Comparison of ENCODE assay signal across 25 cellular contexts in the genomic region with DNA sequence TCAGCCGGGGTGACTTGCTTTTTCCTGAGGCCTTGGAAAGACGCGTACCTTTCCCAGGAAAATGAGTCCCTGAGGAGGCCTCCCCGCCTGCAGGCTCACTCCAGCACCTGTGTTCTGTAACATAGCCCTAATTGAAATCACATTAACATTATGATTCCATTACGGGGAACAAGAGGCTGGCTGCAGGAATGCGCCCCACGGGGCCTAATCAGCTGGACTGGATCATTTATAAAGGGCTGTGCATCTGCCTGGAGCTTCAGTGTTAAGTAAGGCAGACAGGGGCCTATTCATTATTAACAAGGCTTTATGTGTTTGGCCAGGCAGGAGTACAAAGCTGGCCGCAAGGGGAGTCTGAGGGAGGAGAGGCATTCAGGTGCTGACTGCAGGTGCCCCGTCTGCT. TPM values are rescaled to one million over a fixed set of nuclear protein-coding genes. Genes with fewer than 3 reads are reported as not detected.
DNase-seq lines count a peak whose midpoint lies in the region; ATAC-seq and TF ChIP-seq lines count a peak whose summit lies in the region.
"Had no signal": no experiment of that assay in that cellular context is flagged by ENCODE, and none has a peak within 500 bp of the region (broad histone marks: within the 10 kb centered on the region; RNA-seq: fewer than 3 reads in every experiment).

No MANE protein-coding gene starts in this region.

- H2AFZ ChIP-seq in neural progenitor cell (replicated peaks), result peak overlapping the region; percentile 26

- no peak for DNase-seq in CD4-positive, CD25-positive, alpha-beta regulatory T cell
- DNase-seq in NCI-H146 treated with DMSO at 0.1 percent for 48 hours (lab: John Stamatoyannopoulos, UW; ENCODE audit: unreplicated experiment) (peak; percentile 17), SK-N-DZ (ENCODE audit: low spot score) (peak; percentile 75), neural progenitor cell (ENCODE audit: low spot score) (peak; percentile 55), left cardiac atrium (no peak)
- DNase-seq: BE2C; Caco-2; CD4-positive, alpha-beta T cell; DMS153; H9; IMR-90; NCI-H1092; NCI-H1694; NCI-H2081 treated with DMSO at 0.1 percent for 48 hours; NCI-H345; NCI-H524 treated with DMSO at 0.1 percent for 48 hours; NK-92 treated with Interleukin-12 subunit alpha and Interleukin-12 subunit beta, amount 100 ng/mL, for 24 hours; T-helper 1 cell had no signal

- H3K27me3 ChIP-seq in CD4-positive, CD25-positive, alpha-beta regulatory T cell (ENCODE audit: control insufficient read depth, insufficient read depth, low read length), result no peaks in the 10 kb centered on the region
- no peaks in the 10 kb centered on the region for H3K27me3 ChIP-seq in neural progenitor cell
- H3K27me3 ChIP-seq: BE2C had no signal

- peaks cover 10% of the 10 kb centered on the region for H3K27me3 Mint-ChIP-seq in CD4-positive, CD25-positive, alpha-beta regulatory T cell
- peaks cover 15% of the 10 kb centered on the region for H3K27me3 Mint-ChIP-seq in neural progenitor cell (ENCODE audit: insufficient read depth, low read depth)
- H3K27me3 Mint-ChIP-seq: CD4-positive, alpha-beta T cell had no signal

- intact Hi-C loops in left cardiac atrium (cut with DNase I), result no loop called here

- H3K9me3 ChIP-seq in CD4-positive, CD25-positive, alpha-beta regulatory T cell (ENCODE audit: control insufficient read depth in 2 of 2, low read length in 2 of 2), result peaks cover 0 to 5% of the 10 kb centered on the region in 2 experiments
- no peaks in the 10 kb centered on the region for H3K9me3 ChIP-seq in neural progenitor cell (ENCODE audit: low read depth)
- H3K9me3 ChIP-seq: BE2C, Caco-2 had no signal

- peaks cover 33% of the 10 kb centered on the region for H3K4me1 ChIP-seq in CD4-positive, CD25-positive, alpha-beta regulatory T cell (ENCODE audit: control insufficient read depth, insufficient read depth, low read length, poor library complexity, severe bottlenecking)
- H3K4me1 ChIP-seq in neural progenitor cell, result peaks cover 12% of the 10 kb centered on the region
- H3K4me1 ChIP-seq: BE2C, Caco-2 had no signal

- no peaks in the 10 kb centered on the region for H3K79me2 ChIP-seq in neural progenitor cell (ENCODE audit: low read depth)

- no peak overlapping the region for H3K27ac ChIP-seq in CD4-positive, CD25-positive, alpha-beta regulatory T cell (ENCODE audit: insufficient read depth, low read length, poor library complexity, severe bottlenecking)
- H3K27ac ChIP-seq in neural progenitor cell, result peak overlapping the region; percentile 59
- H3K27ac ChIP-seq: HL-60, SK-N-MC had no signal

- no peaks in the 10 kb centered on the region for H3K36me3 ChIP-seq in CD4-positive, CD25-positive, alpha-beta regulatory T cell (ENCODE audit: control insufficient read depth, insufficient read depth, low read length)
- H3K36me3 ChIP-seq in neural progenitor cell, result no peaks in the 10 kb centered on the region
- H3K36me3 ChIP-seq: BE2C had no signal

- no peaks in the 10 kb centered on the region for H4K20me1 ChIP-seq in neural progenitor cell (ENCODE audit: low read depth)

- no peak for ATAC-seq in CD4-positive, CD25-positive, alpha-beta regulatory T cell (ENCODE audit: low read depth in 2 of 2)
- ATAC-seq in GM18909 (IDR thresholded peaks at IDR 0.05; ENCODE audit: poor library complexity, unreplicated experiment) (no peak), left cardiac atrium (no peak), GM21390 (IDR thresholded peaks at IDR 0.05; ENCODE audit: unreplicated experiment) (no peak)
- ATAC-seq: GM12878, Right ventricle myocardium inferior had no signal

- peaks cover 0 to 5% (median 0%) of the 10 kb centered on the region in 7 donors for H3K9me3 Mint-ChIP-seq in CD4-positive, CD25-positive, alpha-beta regulatory T cell
- H3K9me3 Mint-ChIP-seq in neural progenitor cell, result no peaks in the 10 kb centered on the region
- H3K9me3 Mint-ChIP-seq: CD4-positive, alpha-beta T cell; H9 had no signal

- peak overlapping the region; percentile 44 for H3K4me2 ChIP-seq in neural progenitor cell

- H3K4me1 Mint-ChIP-seq in CD4-positive, CD25-positive, alpha-beta regulatory T cell, result peaks cover 21 to 57% (median 40%) of the 10 kb centered on the region in 4 donors
- peaks cover 16% of the 10 kb centered on the region for H3K4me1 Mint-ChIP-seq in neural progenitor cell

- TF ChIP-seq CTCF in neural progenitor cell (IDR thresholded peaks at IDR 0.05), result no peak

- H3F3A ChIP-seq in neural progenitor cell (ENCODE audit: low read depth), result peaks cover 3% of the 10 kb centered on the region

- peak overlapping the region in 2 of 3 donors; percentile 28 to 76 for H3K27ac Mint-ChIP-seq in CD4-positive, CD25-positive, alpha-beta regulatory T cell
- H3K27ac Mint-ChIP-seq in neural progenitor cell, result no peak overlapping the region
- H3K27ac Mint-ChIP-seq: CD4-positive, alpha-beta T cell; H9 had no signal

- no peak overlapping the region for H3K4me3 ChIP-seq in CD4-positive, CD25-positive, alpha-beta regulatory T cell (ENCODE audit: low read depth, low read length)
- no peak overlapping the region for H3K4me3 ChIP-seq in neural progenitor cell
- H3K4me3 ChIP-seq: GM12878, SK-N-MC had no signal

- H3K9ac ChIP-seq in neural progenitor cell, result no peak overlapping the region

- H3K4me3 Mint-ChIP-seq in CD4-positive, CD25-positive, alpha-beta regulatory T cell, result no peak overlapping the region
- H3K4me3 Mint-ChIP-seq in neural progenitor cell, result no peak overlapping the region
- H3K4me3 Mint-ChIP-seq: CD4-positive, alpha-beta T cell; H9 had no signal

- peaks cover 5% of the 10 kb centered on the region for H3K36me3 Mint-ChIP-seq in CD4-positive, CD25-positive, alpha-beta regulatory T cell
- no peaks in the 10 kb centered on the region for H3K36me3 Mint-ChIP-seq in neural progenitor cell

RNA-seq across cellular contexts. Expression of gene TSPAN18, which starts 41.9 kb away (rescaled TPM):
- 36.9 TPM for total RNA-seq in CD4-positive, CD25-positive, alpha-beta regulatory T cell
- 1 to 10 TPM; 3.2 to 5.9 (median 4.2) TPM for polyA plus RNA-seq in CD4-positive, CD25-positive, alpha-beta regulatory T cell
- 9.8 and 15.7 TPM in 2 replicates for polyA plus RNA-seq in SK-N-DZ (2014; cell fraction: cytosol; rRNA removed)
- polyA plus RNA-seq in SK-N-DZ (2014; cell fraction: nucleus; rRNA removed), result 6.9 and 15.7 TPM in 2 replicates
- total RNA-seq in neural progenitor cell (ENCODE audit: low replicate concordance) (16.5 and 33.0 TPM in 2 replicates), left cardiac atrium (100 to 1,000 TPM; 152 to 166 TPM)
- total RNA-seq: HT1080 had no signal

Comparison
In these comparisons a context has a peak if more than half of its experiments do, and no peak if none do; other contexts are left out.
1. DNase-seq: peak in NCI-H146 treated with DMSO at 0.1 percent for 48 hours (single experiment), SK-N-DZ (single experiment) and neural progenitor cell (single experiment); none in CD4-positive, CD25-positive, alpha-beta regulatory T cell (0 of 3) and left cardiac atrium (single experiment).